In genomic region chr16:15874745-15875314, GRCh38 we compare ENCODE assay signal across 9 cellular contexts. TPM values are rescaled to one million over a fixed set of nuclear protein-coding genes. Genes with fewer than 3 reads are reported as not detected.
DNase-seq lines count a peak whose midpoint lies in the region; ATAC-seq, FAIRE-seq and TF ChIP-seq lines count a peak whose summit lies in the region.
"Had no signal": no experiment of that assay in that cellular context is flagged by ENCODE, and none has a peak within 500 bp of the region (broad histone marks: within the 10 kb centered on the region; RNA-seq: fewer than 3 reads in every experiment).

No MANE protein-coding gene starts in this region.

- H3K27me3 ChIP-seq in pancreas = no peaks in the 10 kb centered on the region

- intact Hi-C loops in pancreas (cut with DNase I) = loop anchor here in 1 of 3 donors (10.0 kb wide), 1 partner anchor 260 kb away; no protein-coding TSS in a partner anchor

- H3K27ac ChIP-seq in pancreas = no peak overlapping the region

- no peaks in the 10 kb centered on the region for H3K9me3 Mint-ChIP-seq in HFFc6
- H3K9me3 Mint-ChIP-seq: activated B cell treated with CpG ODN at 0.5 μM for 24 hours had no signal

- WGBS in pancreas, 2 donors = 31 to 38% methylated on average over 7 of the region's 7 CpGs

- H3K36me3 Mint-ChIP-seq in HFFc6 (ENCODE audit: low read depth) = peaks cover 22% of the 10 kb centered on the region

- H3K27ac Mint-ChIP-seq in HFFc6 = peak overlapping the region; percentile 70
- H3K27ac Mint-ChIP-seq: activated B cell treated with CpG ODN at 0.5 μM for 24 hours had no signal

- no peak for FAIRE-seq in pancreas (lab: Jason Lieb, UNC)

- H3K4me3 ChIP-seq in foreskin fibroblast (ENCODE audit: low read depth in 1 of 2, low read length in 2 of 2) (no peak overlapping the region), pancreas (no peak overlapping the region)

- no peaks in the 10 kb centered on the region for H3K27me3 Mint-ChIP-seq in HFFc6 (ENCODE audit: insufficient read depth)
- H3K27me3 Mint-ChIP-seq: activated B cell treated with CpG ODN at 0.5 μM for 24 hours had no signal

- DNase-seq in Caki2 (ENCODE audit: low read depth) (peak; percentile 70), HFFc6 (peak; percentile 57), SW480 (ENCODE audit: low spot score) (peak; percentile 49), foreskin fibroblast (peak; percentile 67 to 90), pancreas (peak in 4 of 6 donors; percentile 29 to 55 (median 37)), NCI-H1436 (lab: John Stamatoyannopoulos, UW) (no peak)
- DNase-seq in stimulated activated CD4-positive, alpha-beta T cell treated with anti-CD3 and anti-CD28 coated beads, Interleukin-1b, Interleukin-23, amount 100 ng/mL, for 48 hours = no peak
- DNase-seq in stimulated activated naive CD4-positive, alpha-beta T cell (lab: John Stamatoyannopoulos, UW) = no peak
- DNase-seq: activated B cell treated with CpG ODN at 0.5 μM for 24 hours had no signal

- H3K4me1 Mint-ChIP-seq in HFFc6 (ENCODE audit: low read depth) = peaks cover 29% of the 10 kb centered on the region
- H3K4me1 Mint-ChIP-seq: activated B cell treated with CpG ODN at 0.5 μM for 24 hours had no signal

- H3K9me3 ChIP-seq in pancreas = no peaks in the 10 kb centered on the region

- H3K4me3 Mint-ChIP-seq in HFFc6 = no peak overlapping the region
- H3K4me3 Mint-ChIP-seq: activated B cell treated with CpG ODN at 0.5 μM for 24 hours had no signal

- in situ Hi-C loops in Caki2 (cut with HindIII; ENCODE audit: low pct_unique_long_range_greater_than_20kb, low sequenced_read_pairs) = no loop called here

- H3K4me1 ChIP-seq in pancreas = no peaks in the 10 kb centered on the region

- H3K36me3 ChIP-seq in pancreas = peaks cover 0 to 25% (median 5%) of the 10 kb centered on the region in 3 donors

- ATAC-seq in pancreas = peak; percentile 85 to 96 (median 92)

- TF ChIP-seq CTCF in HFFc6 (IDR thresholded peaks at IDR 0.05) (peak; percentile 87), foreskin fibroblast (IDR thresholded peaks at IDR 0.05; ENCODE audit: low read depth, low read length) (peak; percentile 86), pancreas (IDR thresholded peaks at IDR 0.05) (peak; percentile 37 to 59 (median 47))

RNA-seq across cellular contexts. Expression of gene CEP20, which starts 13.6 kb away (rescaled TPM):
- total RNA-seq in Caki2 (2014; rRNA removed; shearing (Covaris generic); ENCODE audit: low replicate concordance) = 121 and 130 TPM in 2 replicates
- total RNA-seq in HFFc6 (2021; fragmentation: NEBNext Ultra II Directional; extraction: Animal tissue kit (Norgen Biotek cat#: 25700)) = 10 to 100 TPM; 40.1 to 57.5 (median 49.4) TPM
- total RNA-seq in pancreas = 10 to 100 TPM; 15.0 to 21.3 (median 17.7) TPM
- polyA plus RNA-seq in pancreas = 10 to 100 TPM in 1 of 2 donors, 1 to 10 TPM in 1; 8.6 to 18.3 TPM

RNA-seq across cellular contexts. Expression of gene MYH11, which starts 18.0 kb away (rescaled TPM):
- not detected in 2 replicates for total RNA-seq in Caki2 (2014; rRNA removed; shearing (Covaris generic); ENCODE audit: low replicate concordance)
- total RNA-seq in HFFc6 (2021; fragmentation: NEBNext Ultra II Directional; extraction: Animal tissue kit (Norgen Biotek cat#: 25700)) = under 1 TPM in 4 of 6 experiments, not detected in 2; 0.02 to 0.23 (median 0.21) TPM
- total RNA-seq in pancreas = 1 to 10 TPM; 1.6 to 8.5 (median 3.2) TPM
- polyA plus RNA-seq in pancreas = 10 to 100 TPM; 12.2 to 24.7 TPM

Comparison
In these comparisons a context has a peak if more than half of its experiments do, and no peak if none do; other contexts are left out.
1. DNase-seq: peak in Caki2 (single experiment), HFFc6 (single experiment), SW480 (single experiment), foreskin fibroblast (2 of 2) and pancreas (4 of 6); none in stimulated activated CD4-positive, alpha-beta T cell treated with anti-CD3 and anti-CD28 coated beads, Interleukin-1b, Interleukin-23, amount 100 ng/mL, for 48 hours (single experiment), stimulated activated naive CD4-positive, alpha-beta T cell (0 of 6) and NCI-H1436 (single experiment).
2. Peak in every context shown above with its lines, with median percentiles within 50 percentile points of each other: CTCF ChIP-seq.